Comparison of ENCODE assay signal across 22 cellular contexts in the genomic region with DNA sequence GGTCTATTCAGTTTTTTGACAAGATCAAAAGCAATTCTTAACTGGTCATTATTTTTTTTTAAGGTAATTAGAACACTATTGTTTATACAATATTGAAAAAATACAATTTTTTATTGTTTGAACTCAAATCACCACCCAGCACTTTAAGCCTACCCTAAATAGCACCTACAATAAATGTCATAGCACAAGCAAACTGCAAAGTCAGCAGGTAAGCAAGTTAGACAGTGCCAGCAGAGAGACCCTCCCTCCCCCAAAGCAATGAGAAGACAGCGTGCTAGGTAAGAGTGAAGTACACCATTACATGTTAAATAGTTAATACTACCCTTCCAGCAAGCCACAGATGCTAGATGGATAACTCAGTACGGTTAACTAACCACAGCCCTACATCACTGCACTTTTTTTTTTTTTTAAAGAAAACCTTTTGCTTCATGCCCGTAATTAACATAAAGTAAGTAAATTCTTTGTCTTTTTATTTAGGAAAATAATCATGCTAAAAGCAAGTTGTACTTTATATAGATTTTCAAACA.
DNase-seq lines count a peak whose midpoint lies in the region; ATAC-seq, FAIRE-seq and TF ChIP-seq lines count a peak whose summit lies in the region.
"Had no signal": no experiment of that assay in that cellular context is flagged by ENCODE, and none has a peak within 500 bp of the region (broad histone marks: within the 10 kb centered on the region; RNA-seq: fewer than 3 reads in every experiment).

No MANE protein-coding gene starts in this region.

- BruUV-seq in IMR-90 (replicated peaks; lab: Mats Ljungman, UMichigan) (no TSS peak), mammary epithelial cell (replicated peaks; lab: Mats Ljungman, UMichigan) (no TSS peak)

- H3K4me2 ChIP-seq in IMR-90 (ENCODE audit: low read depth, low read length) (no peak overlapping the region), mammary epithelial cell (ENCODE audit: insufficient read depth, low read depth, low read length) (no peak overlapping the region), smooth muscle cell (no peak overlapping the region)

- TF ChIP-seq CTCF in IMR-90 (conservative IDR thresholded peaks at IDR 0.05; ENCODE audit: low read depth, low read length) = no peak
- no peak for TF ChIP-seq CTCF in mammary epithelial cell (conservative IDR thresholded peaks at IDR 0.05 in 1 of 2, IDR thresholded peaks at IDR 0.05 in 1 of 2; ENCODE audit: extremely low read depth in 1 of 2, insufficient read depth in 1 of 2, low read depth in 1 of 2, low read length in 2 of 2)
- no peak for TF ChIP-seq CTCF in smooth muscle cell (IDR thresholded peaks at IDR 0.05; ENCODE audit: borderline replicate concordance, insufficient read depth, poor library complexity, severe bottlenecking)
- TF ChIP-seq CTCF in stomach (IDR thresholded peaks at IDR 0.05) = no peak

- H2BK15ac ChIP-seq in IMR-90 (ENCODE audit: low read depth, low read length) = peak overlapping the region; percentile 96; the same call in 1 of the 3 replicates

- in situ Hi-C loops in ACHN (cut with HindIII; ENCODE audit: low pct_ligation_motif_present, low pct_unique_long_range_greater_than_20kb, low sequenced_read_pairs) = no loop called here
- in situ Hi-C loops in IMR-90 (cut with MboI; ENCODE audit: low sequenced_read_pairs) = no loop called here
- in situ Hi-C loops in mammary epithelial cell (cut with MboI; ENCODE audit: low sequenced_read_pairs in 2 of 2) = loop anchor here (5.0 to 25.0 kb wide), 2 partner anchors 180 kb away; no protein-coding TSS in a partner anchor

- dilution Hi-C loops in IMR-90 (cut with HindIII; ENCODE audit: low sequenced_read_pairs, unreplicated experiment) = no loop called here
- dilution Hi-C loops in mammary epithelial cell (cut with HindIII; ENCODE audit: low sequenced_read_pairs) = no loop called here

- H3K79me2 ChIP-seq in mammary epithelial cell (ENCODE audit: insufficient read depth, low read length) = peaks cover 3% of the 10 kb centered on the region
- H3K79me2 ChIP-seq in smooth muscle cell (ENCODE audit: low read depth) = no peaks in the 10 kb centered on the region

- H3K23ac ChIP-seq in IMR-90 (ENCODE audit: low read depth, low read length) = no peak overlapping the region; the same call in 1 of the 2 replicates

- no peaks in the 10 kb centered on the region for H3K27me3 ChIP-seq in IMR-90 (ENCODE audit: control insufficient read depth, insufficient read depth, low read length)
- no peaks in the 10 kb centered on the region for H3K27me3 ChIP-seq in mammary epithelial cell (ENCODE audit: insufficient read depth, low read length)
- no peaks in the 10 kb centered on the region for H3K27me3 ChIP-seq in smooth muscle cell (ENCODE audit: low read depth)
- H3K27me3 ChIP-seq in stomach = no peaks in the 10 kb centered on the region
- H3K27me3 ChIP-seq: neutrophil, suprapubic skin had no signal

- H2AK5ac ChIP-seq in IMR-90 (ENCODE audit: low read depth, low read length) = peak overlapping the region; percentile 96

- H4K91ac ChIP-seq in IMR-90 (ENCODE audit: insufficient read depth, low read depth, low read length) = peak overlapping the region; percentile 37; the same call in 1 of the 2 replicates

- peaks cover 5% of the 10 kb centered on the region for H3F3A ChIP-seq in smooth muscle cell (ENCODE audit: low read depth)

- no peak for TF ChIP-seq RAD21 in IMR-90 (IDR thresholded peaks at IDR 0.05; ENCODE audit: low read length)

- DNase-seq in ACHN (peak; percentile 67), IMR-90 (no peak), mammary epithelial cell (no peak), smooth muscle cell (lab: John Stamatoyannopoulos, UW; ENCODE audit: unreplicated experiment) (no peak), HTR-8/SVneo (ENCODE audit: insufficient read length, low spot score) (no peak), stomach (no peak), RPMI8226 (no peak)
- DNase-seq: activated CD4-positive, alpha-beta T cell treated with anti-CD3 and anti-CD28 coated beads, Interleukin-2, amount 10 ng/mL, durations not matched to agents 7 days and 5 days; activated CD8-positive, alpha-beta memory T cell treated with anti-CD3 and anti-CD28 coated beads, Interleukin-2, amount 10 ng/mL, durations not matched to agents 7 days and 5 days; activated naive CD4-positive, alpha-beta T cell treated with anti-CD3 and anti-CD28 coated beads, Interleukin-2, amount 10 ng/mL, durations not matched to agents 7 days and 5 days; CD8-positive, alpha-beta T cell; central memory CD4-positive, alpha-beta T cell; dermis blood vessel endothelial cell; Karpas-422; NCI-H187; NCI-H2171 treated with DMSO at 0.1 percent for 48 hours; NCI-H524 treated with DMSO at 0.1 percent for 48 hours; small intestine; stimulated activated CD4-positive, alpha-beta T cell treated with anti-CD3 and anti-CD28 coated beads, Interleukin-2, amount 100 ng/mL, for 24 hours had no signal

- no peak overlapping the region for H4K5ac ChIP-seq in IMR-90 (ENCODE audit: low read depth, low read length)

- intact Hi-C loops in IMR-90 (cut with micrococcal nuclease) = no loop called here
- intact Hi-C loops in mammary epithelial cell (cut with micrococcal nuclease) = no loop called here
- intact Hi-C loops in stomach (cut with DNase I; ENCODE audit: low total_unique reads) = no loop called here

- peak overlapping the region in 1 of 2 experiments; percentile 32; a peak in 1 of 4 replicates for H4K8ac ChIP-seq in IMR-90 (ENCODE audit: low read depth in 2 of 2, low read length in 2 of 2)

- peaks cover 29% of the 10 kb centered on the region for H3K9me1 ChIP-seq in IMR-90 (ENCODE audit: insufficient read depth, low read length)

- H3K4me1 ChIP-seq in IMR-90 (ENCODE audit: control insufficient read depth, insufficient read depth, low read length) (peaks cover 19% of the 10 kb centered on the region), mammary epithelial cell (ENCODE audit: insufficient read depth, low read length) (peaks cover 30% of the 10 kb centered on the region), smooth muscle cell (ENCODE audit: low read depth) (peaks cover 31% of the 10 kb centered on the region), stomach (peaks cover 14 to 39% (median 26%) of the 10 kb centered on the region in 4 donors)

- peak overlapping the region; percentile 76; the same call in 1 of the 2 replicates for H2BK120ac ChIP-seq in IMR-90 (ENCODE audit: low read depth, low read length)

- TF ChIP-seq POLR2A in IMR-90 (IDR thresholded peaks at IDR 0.05; ENCODE audit: low read depth, low read length) (no peak), stomach (IDR thresholded peaks at IDR 0.05) (no peak)

- peak overlapping the region; percentile 81 for H3K4ac ChIP-seq in IMR-90 (ENCODE audit: low read depth, low read length)

- H3K27ac ChIP-seq in IMR-90 (ENCODE audit: insufficient read depth, low read length) (no peak overlapping the region), mammary epithelial cell (ENCODE audit: insufficient read depth, low read depth, low read length) (peak overlapping the region; percentile 77), smooth muscle cell (ENCODE audit: low read depth) (peak overlapping the region; percentile 82), stomach (peak overlapping the region in 1 of 5 donors; percentile 44)
- H3K27ac ChIP-seq: neutrophil, suprapubic skin had no signal

- CTCF ChIA-PET in IMR-90 (lab: Yijun Ruan, JAX) (no interaction called here), mammary epithelial cell (lab: Charles Lee; ENCODE audit: low non-redundant PET) (no interaction called here)

- no peak overlapping the region for H2AFZ ChIP-seq in IMR-90 (replicated peaks; ENCODE audit: low read length, poor library complexity)
- H2AFZ ChIP-seq in mammary epithelial cell (ENCODE audit: low read depth, low read length) = no peak overlapping the region
- H2AFZ ChIP-seq in smooth muscle cell (ENCODE audit: low read depth) = no peak overlapping the region

- H3K36me3 ChIP-seq in IMR-90 (ENCODE audit: control insufficient read depth, insufficient read depth, low read length) (peaks cover 32% of the 10 kb centered on the region), mammary epithelial cell (ENCODE audit: insufficient read depth, low read length) (peaks cover 5% of the 10 kb centered on the region), smooth muscle cell (ENCODE audit: low read depth) (no peaks in the 10 kb centered on the region), stomach (peaks cover 5 to 58% (median 46%) of the 10 kb centered on the region in 4 donors)

- H3K9ac ChIP-seq in IMR-90 (ENCODE audit: low read depth, low read length) (no peak overlapping the region), mammary epithelial cell (ENCODE audit: insufficient read depth, low read length) (no peak overlapping the region), smooth muscle cell (ENCODE audit: low read depth) (no peak overlapping the region)

- no peak overlapping the region for H3K18ac ChIP-seq in IMR-90 (ENCODE audit: low read depth, low read length)

- TF ChIP-seq EP300 in stomach (IDR thresholded peaks at IDR 0.05) = no peak

- H3K14ac ChIP-seq in IMR-90 (replicated peaks; ENCODE audit: low read depth, low read length) = no peak overlapping the region; the same call in 1 of the 2 replicates

- H3K79me1 ChIP-seq in IMR-90 (ENCODE audit: low read depth in 1 of 2, low read length in 2 of 2) = peaks cover 13 to 48% of the 10 kb centered on the region in 2 experiments

- no peak overlapping the region for H2AK9ac ChIP-seq in IMR-90 (replicated peaks; ENCODE audit: low read depth, low read length, poor library complexity)

- WGBS in IMR-90 (ENCODE audit: extremely low coverage in 2 of 2, insufficient read length in 1 of 2), 2 experiments = no CpG with 5 or more reads among the region's 3 CpGs
- WGBS in mammary epithelial cell (ENCODE audit: low coverage, missing lambda C conversion rate) = 94% methylated on average over 3 of the region's 3 CpGs
- 78% methylated on average over 3 of the region's 3 CpGs for WGBS in smooth muscle cell (ENCODE audit: low lambda C conversion rate)
- WGBS in stomach, 5 donors = 81 to 93% (median 86%) methylated on average over 3 of the region's 3 CpGs

- POLR2A ChIA-PET in IMR-90 (lab: Charles Lee; ENCODE audit: unreplicated experiment) = no interaction called here

- no peak overlapping the region for H2BK20ac ChIP-seq in IMR-90 (ENCODE audit: low read depth, low read length)

- no peak overlapping the region for H3K4me3 ChIP-seq in IMR-90 (ENCODE audit: insufficient read depth, low read depth, low read length)
- no peak overlapping the region for H3K4me3 ChIP-seq in mammary epithelial cell (replicated peaks in 1 of 3; ENCODE audit: insufficient read depth in 1 of 3, low read depth in 2 of 3, low read length in 3 of 3)
- H3K4me3 ChIP-seq in smooth muscle cell = no peak overlapping the region
- no peak overlapping the region for H3K4me3 ChIP-seq in stomach
- H3K4me3 ChIP-seq: suprapubic skin had no signal

- no peaks in the 10 kb centered on the region for H4K20me1 ChIP-seq in IMR-90 (ENCODE audit: insufficient read depth, low read length)
- H4K20me1 ChIP-seq in mammary epithelial cell (ENCODE audit: insufficient read depth, low read length) = no peaks in the 10 kb centered on the region
- H4K20me1 ChIP-seq in smooth muscle cell (ENCODE audit: low read depth) = peaks cover 32% of the 10 kb centered on the region

- FAIRE-seq in HTR-8/SVneo (lab: Jason Lieb, UNC) = no peak
- FAIRE-seq: endometrium, small intestine had no signal

- ATAC-seq in IMR-90 (ENCODE audit: low read depth) = no peak
- ATAC-seq: activated CD8-positive, alpha-beta memory T cell treated with anti-CD3 and anti-CD28 coated beads, Interleukin-2, amount 10 ng/mL, durations not matched to agents 7 days and 5 days; CD8-positive, alpha-beta T cell had no signal

- no peaks in the 10 kb centered on the region for H3K9me3 ChIP-seq in IMR-90 (ENCODE audit: control insufficient read depth, insufficient read depth, low read length)
- no peaks in the 10 kb centered on the region for H3K9me3 ChIP-seq in mammary epithelial cell (replicated peaks; ENCODE audit: insufficient read depth, low read length)
- no peaks in the 10 kb centered on the region for H3K9me3 ChIP-seq in smooth muscle cell (replicated peaks; ENCODE audit: low read depth)
- no peaks in the 10 kb centered on the region for H3K9me3 ChIP-seq in stomach
- H3K9me3 ChIP-seq: neutrophil, suprapubic skin had no signal

- H3K56ac ChIP-seq in IMR-90 (ENCODE audit: extremely low read depth, insufficient read depth, low read length) = no peak overlapping the region

- no peak overlapping the region for H2BK5ac ChIP-seq in IMR-90 (ENCODE audit: low read depth, low read length, poor library complexity, severe bottlenecking)

Comparison
In these comparisons a context has a peak if more than half of its experiments do, and no peak if none do; other contexts are left out.
1. in situ Hi-C loops: an anchor here in mammary epithelial cell (5.0 to 25.0 kb wide); none called in ACHN and IMR-90.